1 cellular context compared by ENCODE assay signal in genomic region chrX:65534450-65535292, GRCh38.
TF ChIP-seq lines count a peak whose summit lies in the region.

Gene LAS1L (minus strand): TSS chrX:65534787. CDS start chrX:65534715, 72 bp downstream.

TF ChIP-seq in HepG2, 621 proteins besides CTCF, POLR2A, EP300 and RAD21 (continued from another document):
- TF ChIP-seq RERE (CRISPR knock-in tag; IDR thresholded peaks at IDR 0.05; ENCODE audit: low read depth) (no peak), SOX6 (IDR thresholded peaks at IDR 0.05) (no peak), SOX6 (CRISPR knock-in tag; IDR thresholded peaks at IDR 0.05) (peak; percentile 47), ZNF713 (CRISPR knock-in tag; IDR thresholded peaks at IDR 0.05) (no peak), ZMYM4 (CRISPR knock-in tag; IDR thresholded peaks at IDR 0.05) (peak; percentile 94), UBTF (CRISPR knock-in tag; IDR thresholded peaks at IDR 0.05) (peak; percentile 10; the same call in 1 of the 2 replicates)
TF ChIP-seq in HepG2: peak in this region for 106.
